ENCODE assay signal across 17 cellular contexts in genomic region chr6:139270249-139270648, GRCh38. TPM values are rescaled to one million over a fixed set of nuclear protein-coding genes. Genes with fewer than 3 reads are reported as not detected.
A peak's percentile ranks its signal among the peaks of the same experiment; 100 is the strongest.
DNase-seq lines count a peak whose midpoint lies in the region; ATAC-seq and TF ChIP-seq lines count a peak whose summit lies in the region.
"Had no signal": no experiment of that assay in that cellular context is flagged by ENCODE, and none has a peak within 500 bp of the region (broad histone marks: within the 10 kb centered on the region; RNA-seq: fewer than 3 reads in every experiment).

No MANE protein-coding gene starts in this region.

- CTCF ChIA-PET in OCI-LY7 (lab: Charles Lee; ENCODE audit: unreplicated experiment) = interaction anchor here (1.0 to 1.7 kb wide), 4 partner anchors 11 to 40 kb away, joined by 3 to 5 read pairs (median 4); partner anchors contain the start of gene TXLNB

- H3K9me3 ChIP-seq in OCI-LY7 (ENCODE audit: low read length) (peaks cover 10% of the 10 kb centered on the region; the same call in 1 of the 2 replicates), psoas muscle (no peaks in the 10 kb centered on the region)
- H3K9me3 ChIP-seq: BLaER1 treated with 17β-estradiol and CSF1 and Interleukin-3, amounts not matched to agents 10 nM and 100 nM had no signal

- no peaks in the 10 kb centered on the region for H3K27me3 ChIP-seq in GM06990 (replicated peaks; ENCODE audit: control insufficient read depth, insufficient read depth, low read length)
- H3K27me3 ChIP-seq in psoas muscle (ENCODE audit: insufficient read depth in 3 of 3, low read length in 2 of 3) = no peaks in the 10 kb centered on the region
- H3K27me3 ChIP-seq: BLaER1 treated with 17β-estradiol and CSF1 and Interleukin-3, amounts not matched to agents 10 nM and 100 nM had no signal

- peak overlapping the region; percentile 1; the same call in 1 of the 2 replicates for H3K4me3 ChIP-seq in GM06990 (replicated peaks; ENCODE audit: low read depth, low read length)
- peak overlapping the region; percentile 63 for H3K4me3 ChIP-seq in OCI-LY7 (ENCODE audit: low read depth, low read length, poor library complexity, severe bottlenecking)
- no peak overlapping the region for H3K4me3 ChIP-seq in psoas muscle
- H3K4me3 ChIP-seq: BLaER1 treated with 17β-estradiol and CSF1 and Interleukin-3, amounts not matched to agents 10 nM and 100 nM had no signal

- H4K20me1 ChIP-seq in OCI-LY7 (ENCODE audit: insufficient read depth, low read length) = no peaks in the 10 kb centered on the region
- H4K20me1 ChIP-seq: BLaER1 treated with 17β-estradiol and CSF1 and Interleukin-3, amounts not matched to agents 10 nM and 100 nM had no signal

- peak overlapping the region; percentile 53 for H2AFZ ChIP-seq in OCI-LY7 (ENCODE audit: low read length)

- peak overlapping the region; percentile 89 for H3K27ac ChIP-seq in OCI-LY7 (ENCODE audit: low read depth, low read length, poor library complexity, severe bottlenecking)
- peak overlapping the region; percentile 93 for H3K27ac ChIP-seq in psoas muscle
- H3K27ac ChIP-seq: BLaER1 treated with 17β-estradiol and CSF1 and Interleukin-3, amounts not matched to agents 10 nM and 100 nM had no signal

- TF ChIP-seq CTCF in GM06990 (IDR thresholded peaks at IDR 0.05; ENCODE audit: insufficient read depth, low read length, poor library complexity, severe bottlenecking) (no peak), OCI-LY7 (conservative IDR thresholded peaks at IDR 0.05; ENCODE audit: low read length) (no peak), psoas muscle (IDR thresholded peaks at IDR 0.05) (no peak)

- POLR2A ChIA-PET in OCI-LY7 (lab: Charles Lee) = interaction anchor here (0.8 to 8.7 kb wide), 20 partner anchors 6 to 240 kb away, joined by 3 to 132 read pairs (median 8); partner anchors contain the start of genes CITED2 and TXLNB

- intact Hi-C loops in OCI-LY7 (cut with micrococcal nuclease; ENCODE audit: unreplicated experiment) (loop anchor here (2.0 to 5.0 kb wide), 2 partner anchors 57 to 253 kb away; no protein-coding TSS in a partner anchor), psoas muscle (cut with DNase I) (no loop called here), left colon (cut with DNase I, micrococcal nuclease) (no loop called here)

- H3K36me3 ChIP-seq in GM06990 (ENCODE audit: control insufficient read depth, insufficient read depth, low read length) (no peaks in the 10 kb centered on the region), OCI-LY7 (ENCODE audit: insufficient read depth, low read length) (peaks cover 8% of the 10 kb centered on the region; the same call in 1 of the 2 replicates), psoas muscle (ENCODE audit: insufficient read depth in 1 of 2, low read depth in 1 of 2) (peaks cover 4 to 59% of the 10 kb centered on the region in 2 donors)

- H3K79me2 ChIP-seq in OCI-LY7 (ENCODE audit: insufficient read depth, low read depth, low read length) = peaks cover 85% of the 10 kb centered on the region

- no peaks in the 10 kb centered on the region for H3K9me2 ChIP-seq in OCI-LY7 (ENCODE audit: insufficient read depth, low read length)

- peak overlapping the region; percentile 96 for H3K4me2 ChIP-seq in OCI-LY7 (ENCODE audit: low read length)

- H3K4me1 ChIP-seq in OCI-LY7 (ENCODE audit: insufficient read depth, low read length, poor library complexity, severe bottlenecking) = peaks cover 89% of the 10 kb centered on the region
- H3K4me1 ChIP-seq in psoas muscle = peaks cover 39% of the 10 kb centered on the region

- ATAC-seq in HG02885 (IDR thresholded peaks at IDR 0.05; ENCODE audit: poor library complexity, unreplicated experiment) = peak; percentile 26
- ATAC-seq in psoas muscle = no peak
- no peak for ATAC-seq in left colon
- no peak for ATAC-seq in HG03521 (IDR thresholded peaks at IDR 0.05; ENCODE audit: unreplicated experiment)
- ATAC-seq: T-cell had no signal

- BruUV-seq in OCI-LY7 (replicated peaks; lab: Mats Ljungman, UMichigan) = no TSS peak

- DNase-seq in GM06990 (ENCODE audit: extremely low read depth, insufficient read length) (no peak), OCI-LY7 (ENCODE audit: low spot score) (peak; percentile 49), psoas muscle (no peak), left colon (no peak), kidney tubule cell (ENCODE audit: low spot score) (no peak)
- DNase-seq in stimulated activated CD4-positive, alpha-beta T cell treated with anti-CD3 and anti-CD28 coated beads, Interleukin-4, amount 100 ng/mL, for 24 hours = no peak
- DNase-seq: CD8-positive, alpha-beta memory T cell; DND-41; GOT3; NCI-H187; NCI-H345; NCI-H526 treated with DMSO at 0.1 percent for 48 hours; T-cell had no signal

- WGBS in psoas muscle, 3 donors = 88 to 96% (median 95%) methylated on average over 5 of the region's 5 CpGs

RNA-seq across cellular contexts. Expression of gene TXLNB, which starts 21.5 kb away (rescaled TPM):
- total RNA-seq in OCI-LY7 (2014; rRNA removed; shearing (Covaris generic)) = 7.3 and 7.9 TPM in 2 replicates
- total RNA-seq in OCI-LY7 (2022) = 12.4 and 13.0 TPM in 2 replicates
- total RNA-seq in psoas muscle = 100 to 1,000 TPM; 128 to 230 (median 158) TPM
- polyA plus RNA-seq in psoas muscle = 10 to 100 TPM in 2 of 3 donors, 1 to 10 TPM in 1; 1.8 to 40.7 (median 32.1) TPM
- under 1 TPM; 0.09 to 0.14 TPM for total RNA-seq in left colon
- total RNA-seq: HT-29 had no signal

Comparison
In these comparisons a context has a peak if more than half of its experiments do, and no peak if none do; other contexts are left out.
1. RNA of gene TXLNB, which starts 21.5 kb away (total RNA-seq): 128 to 230 TPM in psoas muscle; 7.3 to 13.0 TPM in OCI-LY7 and 0.09 to 0.14 TPM in left colon; every median in the first group is over 4 times any median in the second.